ENCODE assay signal across 1 cellular context in the genomic region with DNA sequence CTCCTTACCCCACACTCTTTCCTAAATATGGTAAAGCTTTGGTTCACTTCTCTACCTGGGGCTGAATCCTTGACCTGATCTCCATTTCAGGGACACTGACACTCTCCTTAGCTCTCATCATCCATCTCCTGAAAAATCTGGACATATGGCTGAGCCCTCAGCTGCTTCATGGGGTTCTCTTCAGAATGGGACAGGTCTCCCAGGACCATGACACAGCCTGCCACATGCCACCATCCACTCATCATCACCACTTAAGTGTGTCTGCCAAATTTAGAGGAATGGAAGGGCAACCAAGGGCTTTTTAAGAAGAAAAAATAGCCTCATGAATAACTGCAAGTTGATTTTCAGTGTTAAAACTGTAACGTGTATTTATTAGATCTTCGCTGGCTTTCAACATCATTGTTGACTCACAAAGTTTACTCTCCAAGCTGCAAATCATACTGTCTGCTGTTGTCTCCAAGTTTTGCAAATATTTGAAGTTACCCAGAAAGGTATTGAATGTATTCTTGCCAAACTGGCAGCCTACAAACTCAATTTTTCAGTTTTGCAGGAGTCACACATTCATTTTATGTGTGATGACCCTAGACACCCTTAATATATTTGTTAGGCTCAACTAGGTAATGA.
TF ChIP-seq lines count a peak whose summit lies in the region.

No MANE protein-coding gene starts in this region.

TF ChIP-seq in HepG2, 621 proteins besides CTCF, POLR2A, EP300 and RAD21 (continued from another document):
- TF ChIP-seq NFYC (CRISPR knock-in tag; IDR thresholded peaks at IDR 0.05) (no peak), ZKSCAN8 (CRISPR knock-in tag; IDR thresholded peaks at IDR 0.05; ENCODE audit: borderline replicate concordance) (0 out of 2 replicates have a peak, but pooled peaks have one; percentile 34), ZFP41 (CRISPR knock-in tag; IDR thresholded peaks at IDR 0.05; ENCODE audit: borderline replicate concordance) (no peak), ZNF883 (CRISPR knock-in tag; IDR thresholded peaks at IDR 0.05; ENCODE audit: not compliant biosample characterization) (no peak), ZNF552 (CRISPR knock-in tag; IDR thresholded peaks at IDR 0.05; ENCODE audit: borderline replicate concordance) (no peak), FOXP1 (IDR thresholded peaks at IDR 0.05) (no peak), FOXP1 (CRISPR knock-in tag; IDR thresholded peaks at IDR 0.05) (peak; percentile 89), SNRNP70 (IDR thresholded peaks at IDR 0.05; ENCODE audit: low read depth, low read length) (no peak), HDAC2 (CRISPR knock-in tag; IDR thresholded peaks at IDR 0.05) (peak; percentile 22; the same call in 1 of the 2 replicates), DNMT3B (CRISPR knock-in tag; conservative IDR thresholded peaks at IDR 0.05) (0 out of 2 replicates have a peak, but pooled peaks have one; percentile 26), KAT8 (CRISPR knock-in tag; IDR thresholded peaks at IDR 0.05) (0 out of 2 replicates have a peak, but pooled peaks have one; percentile 15), ZBTB21 (CRISPR knock-in tag; IDR thresholded peaks at IDR 0.05) (no peak), POLR2AphosphoS2 (IDR thresholded peaks at IDR 0.05; ENCODE audit: low read depth, low read length) (no peak), MTF1 (CRISPR knock-in tag; IDR thresholded peaks at IDR 0.05) (no peak), ZNF550 (CRISPR knock-in tag; IDR thresholded peaks at IDR 0.05; ENCODE audit: borderline replicate concordance) (no peak), ZNF816 (CRISPR knock-in tag; IDR thresholded peaks at IDR 0.05; ENCODE audit: borderline replicate concordance) (no peak), IKZF1 (IDR thresholded peaks at IDR 0.05) (no peak), ZNF30 (CRISPR knock-in tag; IDR thresholded peaks at IDR 0.05) (no peak), PLRG1 (conservative IDR thresholded peaks at IDR 0.05) (no peak), NFE2L1 (CRISPR knock-in tag; IDR thresholded peaks at IDR 0.05; ENCODE audit: borderline replicate concordance) (no peak), MLLT10 (CRISPR knock-in tag; IDR thresholded peaks at IDR 0.05) (no peak), MIXL1 (CRISPR knock-in tag; IDR thresholded peaks at IDR 0.05) (0 out of 2 replicates have a peak, but pooled peaks have one; percentile 33), ZNF777 (CRISPR knock-in tag; IDR thresholded peaks at IDR 0.05) (no peak), HOXA5 (CRISPR knock-in tag; IDR thresholded peaks at IDR 0.05) (0 out of 2 replicates have a peak, but pooled peaks have one; percentile 46), TRIM24 (CRISPR knock-in tag; IDR thresholded peaks at IDR 0.05) (no peak), RNF2 (conservative IDR thresholded peaks at IDR 0.05; ENCODE audit: low read depth) (no peak), RFX5 (IDR thresholded peaks at IDR 0.05; ENCODE audit: low read depth, low read length) (no peak), ZNF34 (CRISPR knock-in tag; IDR thresholded peaks at IDR 0.05; ENCODE audit: borderline replicate concordance) (no peak), CEBPG (CRISPR knock-in tag; IDR thresholded peaks at IDR 0.05) (peak; percentile 49), ZNF720 (CRISPR knock-in tag; IDR thresholded peaks at IDR 0.05) (no peak), ZNF20 (CRISPR knock-in tag; IDR thresholded peaks at IDR 0.05) (no peak), ELF4 (CRISPR knock-in tag; IDR thresholded peaks at IDR 0.05; ENCODE audit: borderline replicate concordance) (no peak), SATB2 (CRISPR knock-in tag; IDR thresholded peaks at IDR 0.05) (no peak), CCAR2 (optimal IDR thresholded peaks at IDR 0.05; ENCODE audit: low read depth, low read length) (no peak)
- TF ChIP-seq, protein P1, sequence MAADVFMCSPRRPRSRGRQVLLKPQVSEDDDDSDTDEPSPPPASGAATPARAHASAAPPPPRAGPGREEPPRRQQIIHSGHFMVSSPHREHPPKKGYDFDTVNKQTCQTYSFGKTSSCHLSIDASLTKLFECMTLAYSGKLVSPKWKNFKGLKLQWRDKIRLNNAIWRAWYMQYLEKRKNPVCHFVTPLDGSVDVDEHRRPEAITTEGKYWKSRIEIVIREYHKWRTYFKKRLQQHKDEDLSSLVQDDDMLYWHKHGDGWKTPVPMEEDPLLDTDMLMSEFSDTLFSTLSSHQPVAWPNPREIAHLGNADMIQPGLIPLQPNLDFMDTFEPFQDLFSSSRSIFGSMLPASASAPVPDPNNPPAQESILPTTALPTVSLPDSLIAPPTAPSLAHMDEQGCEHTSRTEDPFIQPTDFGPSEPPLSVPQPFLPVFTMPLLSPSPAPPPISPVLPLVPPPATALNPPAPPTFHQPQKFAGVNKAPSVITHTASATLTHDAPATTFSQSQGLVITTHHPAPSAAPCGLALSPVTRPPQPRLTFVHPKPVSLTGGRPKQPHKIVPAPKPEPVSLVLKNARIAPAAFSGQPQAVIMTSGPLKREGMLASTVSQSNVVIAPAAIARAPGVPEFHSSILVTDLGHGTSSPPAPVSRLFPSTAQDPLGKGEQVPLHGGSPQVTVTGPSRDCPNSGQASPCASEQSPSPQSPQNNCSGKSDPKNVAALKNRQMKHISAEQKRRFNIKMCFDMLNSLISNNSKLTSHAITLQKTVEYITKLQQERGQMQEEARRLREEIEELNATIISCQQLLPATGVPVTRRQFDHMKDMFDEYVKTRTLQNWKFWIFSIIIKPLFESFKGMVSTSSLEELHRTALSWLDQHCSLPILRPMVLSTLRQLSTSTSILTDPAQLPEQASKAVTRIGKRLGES (CRISPR knock-in tag; IDR thresholded peaks at IDR 0.05; ENCODE audit: borderline replicate concordance): no peak
- TF ChIP-seq, protein P2, sequence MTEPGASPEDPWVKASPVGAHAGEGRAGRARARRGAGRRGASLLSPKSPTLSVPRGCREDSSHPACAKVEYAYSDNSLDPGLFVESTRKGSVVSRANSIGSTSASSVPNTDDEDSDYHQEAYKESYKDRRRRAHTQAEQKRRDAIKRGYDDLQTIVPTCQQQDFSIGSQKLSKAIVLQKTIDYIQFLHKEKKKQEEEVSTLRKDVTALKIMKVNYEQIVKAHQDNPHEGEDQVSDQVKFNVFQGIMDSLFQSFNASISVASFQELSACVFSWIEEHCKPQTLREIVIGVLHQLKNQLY (CRISPR knock-in tag; IDR thresholded peaks at IDR 0.05): no peak
- TF ChIP-seq, protein P3, sequence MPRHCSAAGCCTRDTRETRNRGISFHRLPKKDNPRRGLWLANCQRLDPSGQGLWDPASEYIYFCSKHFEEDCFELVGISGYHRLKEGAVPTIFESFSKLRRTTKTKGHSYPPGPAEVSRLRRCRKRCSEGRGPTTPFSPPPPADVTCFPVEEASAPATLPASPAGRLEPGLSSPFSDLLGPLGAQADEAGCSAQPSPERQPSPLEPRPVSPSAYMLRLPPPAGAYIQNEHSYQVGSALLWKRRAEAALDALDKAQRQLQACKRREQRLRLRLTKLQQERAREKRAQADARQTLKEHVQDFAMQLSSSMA (CRISPR knock-in tag; IDR thresholded peaks at IDR 0.05): no peak
- TF ChIP-seq, protein P4, sequence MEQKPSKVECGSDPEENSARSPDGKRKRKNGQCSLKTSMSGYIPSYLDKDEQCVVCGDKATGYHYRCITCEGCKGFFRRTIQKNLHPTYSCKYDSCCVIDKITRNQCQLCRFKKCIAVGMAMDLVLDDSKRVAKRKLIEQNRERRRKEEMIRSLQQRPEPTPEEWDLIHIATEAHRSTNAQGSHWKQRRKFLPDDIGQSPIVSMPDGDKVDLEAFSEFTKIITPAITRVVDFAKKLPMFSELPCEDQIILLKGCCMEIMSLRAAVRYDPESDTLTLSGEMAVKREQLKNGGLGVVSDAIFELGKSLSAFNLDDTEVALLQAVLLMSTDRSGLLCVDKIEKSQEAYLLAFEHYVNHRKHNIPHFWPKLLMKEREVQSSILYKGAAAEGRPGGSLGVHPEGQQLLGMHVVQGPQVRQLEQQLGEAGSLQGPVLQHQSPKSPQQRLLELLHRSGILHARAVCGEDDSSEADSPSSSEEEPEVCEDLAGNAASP (CRISPR knock-in tag; IDR thresholded peaks at IDR 0.05; ENCODE audit: borderline replicate concordance): peak; percentile 49; the same call in 1 of the 2 replicates
- TF ChIP-seq, protein P5, sequence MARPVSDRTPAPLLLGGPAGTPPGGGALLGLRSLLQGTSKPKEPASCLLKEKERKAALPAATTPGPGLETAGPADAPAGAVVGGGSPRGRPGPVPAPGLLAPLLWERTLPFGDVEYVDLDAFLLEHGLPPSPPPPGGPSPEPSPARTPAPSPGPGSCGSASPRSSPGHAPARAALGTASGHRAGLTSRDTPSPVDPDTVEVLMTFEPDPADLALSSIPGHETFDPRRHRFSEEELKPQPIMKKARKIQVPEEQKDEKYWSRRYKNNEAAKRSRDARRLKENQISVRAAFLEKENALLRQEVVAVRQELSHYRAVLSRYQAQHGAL (CRISPR knock-in tag; IDR thresholded peaks at IDR 0.05; ENCODE audit: not compliant biosample characterization): no peak
- TF ChIP-seq, protein P6, sequence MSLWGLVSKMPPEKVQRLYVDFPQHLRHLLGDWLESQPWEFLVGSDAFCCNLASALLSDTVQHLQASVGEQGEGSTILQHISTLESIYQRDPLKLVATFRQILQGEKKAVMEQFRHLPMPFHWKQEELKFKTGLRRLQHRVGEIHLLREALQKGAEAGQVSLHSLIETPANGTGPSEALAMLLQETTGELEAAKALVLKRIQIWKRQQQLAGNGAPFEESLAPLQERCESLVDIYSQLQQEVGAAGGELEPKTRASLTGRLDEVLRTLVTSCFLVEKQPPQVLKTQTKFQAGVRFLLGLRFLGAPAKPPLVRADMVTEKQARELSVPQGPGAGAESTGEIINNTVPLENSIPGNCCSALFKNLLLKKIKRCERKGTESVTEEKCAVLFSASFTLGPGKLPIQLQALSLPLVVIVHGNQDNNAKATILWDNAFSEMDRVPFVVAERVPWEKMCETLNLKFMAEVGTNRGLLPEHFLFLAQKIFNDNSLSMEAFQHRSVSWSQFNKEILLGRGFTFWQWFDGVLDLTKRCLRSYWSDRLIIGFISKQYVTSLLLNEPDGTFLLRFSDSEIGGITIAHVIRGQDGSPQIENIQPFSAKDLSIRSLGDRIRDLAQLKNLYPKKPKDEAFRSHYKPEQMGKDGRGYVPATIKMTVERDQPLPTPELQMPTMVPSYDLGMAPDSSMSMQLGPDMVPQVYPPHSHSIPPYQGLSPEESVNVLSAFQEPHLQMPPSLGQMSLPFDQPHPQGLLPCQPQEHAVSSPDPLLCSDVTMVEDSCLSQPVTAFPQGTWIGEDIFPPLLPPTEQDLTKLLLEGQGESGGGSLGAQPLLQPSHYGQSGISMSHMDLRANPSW (CRISPR knock-in tag; IDR thresholded peaks at IDR 0.05; ENCODE audit: borderline replicate concordance): no peak
- TF ChIP-seq, protein P7, sequence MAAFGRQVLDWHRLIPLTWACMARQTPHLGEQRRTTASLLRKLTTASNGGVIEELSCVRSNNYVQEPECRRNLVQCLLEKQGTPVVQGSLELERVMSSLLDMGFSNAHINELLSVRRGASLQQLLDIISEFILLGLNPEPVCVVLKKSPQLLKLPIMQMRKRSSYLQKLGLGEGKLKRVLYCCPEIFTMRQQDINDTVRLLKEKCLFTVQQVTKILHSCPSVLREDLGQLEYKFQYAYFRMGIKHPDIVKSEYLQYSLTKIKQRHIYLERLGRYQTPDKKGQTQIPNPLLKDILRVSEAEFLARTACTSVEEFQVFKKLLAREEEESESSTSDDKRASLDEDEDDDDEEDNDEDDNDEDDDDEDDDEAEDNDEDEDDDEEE (CRISPR knock-in tag; IDR thresholded peaks at IDR 0.05): no peak
- TF ChIP-seq, protein P8, sequence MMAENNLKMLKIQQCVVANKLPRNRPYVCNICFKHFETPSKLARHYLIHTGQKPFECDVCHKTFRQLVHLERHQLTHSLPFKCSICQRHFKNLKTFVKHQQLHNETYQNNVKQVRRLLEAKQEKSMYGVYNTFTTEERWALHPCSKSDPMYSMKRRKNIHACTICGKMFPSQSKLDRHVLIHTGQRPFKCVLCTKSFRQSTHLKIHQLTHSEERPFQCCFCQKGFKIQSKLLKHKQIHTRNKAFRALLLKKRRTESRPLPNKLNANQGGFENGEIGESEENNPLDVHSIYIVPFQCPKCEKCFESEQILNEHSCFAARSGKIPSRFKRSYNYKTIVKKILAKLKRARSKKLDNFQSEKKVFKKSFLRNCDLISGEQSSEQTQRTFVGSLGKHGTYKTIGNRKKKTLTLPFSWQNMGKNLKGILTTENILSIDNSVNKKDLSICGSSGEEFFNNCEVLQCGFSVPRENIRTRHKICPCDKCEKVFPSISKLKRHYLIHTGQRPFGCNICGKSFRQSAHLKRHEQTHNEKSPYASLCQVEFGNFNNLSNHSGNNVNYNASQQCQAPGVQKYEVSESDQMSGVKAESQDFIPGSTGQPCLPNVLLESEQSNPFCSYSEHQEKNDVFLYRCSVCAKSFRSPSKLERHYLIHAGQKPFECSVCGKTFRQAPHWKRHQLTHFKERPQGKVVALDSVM (CRISPR knock-in tag; IDR thresholded peaks at IDR 0.05): no peak
- TF ChIP-seq, protein P9, sequence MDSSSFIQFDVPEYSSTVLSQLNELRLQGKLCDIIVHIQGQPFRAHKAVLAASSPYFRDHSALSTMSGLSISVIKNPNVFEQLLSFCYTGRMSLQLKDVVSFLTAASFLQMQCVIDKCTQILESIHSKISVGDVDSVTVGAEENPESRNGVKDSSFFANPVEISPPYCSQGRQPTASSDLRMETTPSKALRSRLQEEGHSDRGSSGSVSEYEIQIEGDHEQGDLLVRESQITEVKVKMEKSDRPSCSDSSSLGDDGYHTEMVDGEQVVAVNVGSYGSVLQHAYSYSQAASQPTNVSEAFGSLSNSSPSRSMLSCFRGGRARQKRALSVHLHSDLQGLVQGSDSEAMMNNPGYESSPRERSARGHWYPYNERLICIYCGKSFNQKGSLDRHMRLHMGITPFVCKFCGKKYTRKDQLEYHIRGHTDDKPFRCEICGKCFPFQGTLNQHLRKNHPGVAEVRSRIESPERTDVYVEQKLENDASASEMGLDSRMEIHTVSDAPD (CRISPR knock-in tag; IDR thresholded peaks at IDR 0.05): no peak
TF ChIP-seq in HepG2: peak in this region for 66.
